11 cellular contexts compared by ENCODE assay signal in the genomic region with DNA sequence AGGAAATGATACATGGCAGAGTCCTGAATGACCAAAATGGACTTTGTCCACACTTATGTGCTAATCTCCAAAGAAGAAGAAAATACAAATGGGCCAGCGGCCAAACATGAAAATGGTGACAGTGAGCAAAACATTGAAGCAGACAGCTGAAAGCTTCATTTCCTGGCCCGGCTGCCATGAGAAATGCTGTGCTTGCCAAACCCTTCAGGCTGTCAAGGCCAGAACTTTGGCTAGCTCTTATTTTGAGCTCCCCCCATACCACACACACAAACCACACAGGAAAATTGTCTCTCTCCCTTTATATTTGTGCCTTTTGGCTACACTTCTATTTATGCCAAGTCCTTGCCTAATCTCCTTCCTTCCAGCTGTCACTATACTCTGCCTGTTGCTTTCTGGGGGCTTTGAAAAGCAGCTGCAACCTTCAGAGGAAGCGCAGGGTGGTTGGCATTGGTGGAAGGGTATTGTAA.
DNase-seq lines count a peak whose midpoint lies in the region; ATAC-seq, FAIRE-seq and TF ChIP-seq lines count a peak whose summit lies in the region.
"Had no signal": no experiment of that assay in that cellular context is flagged by ENCODE, and none has a peak within 500 bp of the region (broad histone marks: within the 10 kb centered on the region; RNA-seq: fewer than 3 reads in every experiment).

No MANE protein-coding gene starts in this region.

- H3K9me3 Mint-ChIP-seq in activated CD4-positive, alpha-beta T cell treated with anti-CD3 and anti-CD28 coated beads, Interleukin-2, amount 10 ng/mL, durations not matched to agents 7 days and 5 days = peaks cover 11% of the 10 kb centered on the region

- H3K27ac Mint-ChIP-seq in activated CD4-positive, alpha-beta T cell treated with anti-CD3 and anti-CD28 coated beads, Interleukin-2, amount 10 ng/mL, durations not matched to agents 7 days and 5 days = peak overlapping the region; percentile 60

- TF ChIP-seq CTCF in endothelial cell of umbilical vein (IDR thresholded peaks at IDR 0.05; ENCODE audit: extremely low read depth in 1 of 2, insufficient read depth in 1 of 2, low read depth in 1 of 2, low read length in 2 of 2) = no peak

- peaks cover 7% of the 10 kb centered on the region for H3K4me1 Mint-ChIP-seq in activated CD4-positive, alpha-beta T cell treated with anti-CD3 and anti-CD28 coated beads, Interleukin-2, amount 10 ng/mL, durations not matched to agents 7 days and 5 days

- CTCF ChIA-PET in activated CD4-positive, alpha-beta T cell treated with anti-CD3 and anti-CD28 coated beads, Interleukin-2, amount 10 ng/mL, durations not matched to agents 7 days and 5 days (lab: Charles Lee) = interaction anchor here (0.9 kb wide), 1 partner anchor 19 kb away, joined by 4 read pairs; no protein-coding TSS in a partner anchor
- CTCF ChIA-PET in endothelial cell of umbilical vein (lab: Charles Lee) = interaction anchor here (0.9 to 1.8 kb wide), 5 partner anchors 15 to 673 kb away, joined by 3 to 5 read pairs (median 4); no protein-coding TSS in a partner anchor

- H3K9me3 ChIP-seq in endothelial cell of umbilical vein (replicated peaks; ENCODE audit: control insufficient read depth, insufficient read depth, low read length) = no peaks in the 10 kb centered on the region
- H3K9me3 ChIP-seq in mucosa of rectum (ENCODE audit: control insufficient read depth in 2 of 2, low read length in 2 of 2) = no peaks in the 10 kb centered on the region
- H3K9me3 ChIP-seq: thoracic aorta had no signal

- dilution Hi-C loops in endothelial cell of umbilical vein (cut with MboI; ENCODE audit: extremely low pct_ligation_motif_present, low sequenced_read_pairs) = no loop called here

- H3K36me3 ChIP-seq in endothelial cell of umbilical vein (ENCODE audit: control insufficient read depth in 2 of 2, extremely low read depth in 1 of 2, insufficient read depth in 2 of 2, low read length in 2 of 2) = no peaks in the 10 kb centered on the region
- H3K36me3 ChIP-seq in mucosa of rectum (ENCODE audit: control insufficient read depth in 2 of 2, insufficient read depth in 2 of 2, low read length in 2 of 2) = no peaks in the 10 kb centered on the region
- H3K36me3 ChIP-seq: thoracic aorta had no signal

- H3K4me2 ChIP-seq in endothelial cell of umbilical vein (ENCODE audit: insufficient read depth, low read length) = no peak overlapping the region

- intact Hi-C loops in endothelial cell of umbilical vein (cut with micrococcal nuclease) = loop anchor here (5.0 to 10.0 kb wide), 2 partner anchors 89 to 651 kb away; a partner anchor contains a TSS

- no TSS peak for BruUV-seq in endothelial cell of umbilical vein (replicated peaks; lab: Mats Ljungman, UMichigan)

- peaks cover 2% of the 10 kb centered on the region for H3K36me3 Mint-ChIP-seq in activated CD4-positive, alpha-beta T cell treated with anti-CD3 and anti-CD28 coated beads, Interleukin-2, amount 10 ng/mL, durations not matched to agents 7 days and 5 days (ENCODE audit: low read depth)

- H3K4me3 Mint-ChIP-seq in activated CD4-positive, alpha-beta T cell treated with anti-CD3 and anti-CD28 coated beads, Interleukin-2, amount 10 ng/mL, durations not matched to agents 7 days and 5 days = no peak overlapping the region

- POLR2A ChIA-PET in activated CD4-positive, alpha-beta T cell treated with anti-CD3 and anti-CD28 coated beads, Interleukin-2, amount 10 ng/mL, durations not matched to agents 7 days and 5 days (lab: Charles Lee) = no interaction called here
- POLR2A ChIA-PET in endothelial cell of umbilical vein (lab: Charles Lee) = no interaction called here

- no peak for FAIRE-seq in endothelial cell of umbilical vein (lab: Jason Lieb, UNC)
- FAIRE-seq: TTC549 had no signal

- H3K27ac ChIP-seq in endothelial cell of umbilical vein (ENCODE audit: insufficient read depth, low read depth, low read length) (no peak overlapping the region), mucosa of rectum (ENCODE audit: low read depth in 2 of 2, low read length in 2 of 2) (peak overlapping the region; percentile 46 to 70)

- no peaks in the 10 kb centered on the region for H3K79me2 ChIP-seq in endothelial cell of umbilical vein (ENCODE audit: control insufficient read depth, insufficient read depth, low read length)

- no peaks in the 10 kb centered on the region for H4K20me1 ChIP-seq in endothelial cell of umbilical vein (replicated peaks; ENCODE audit: control insufficient read depth, extremely low read depth, insufficient read depth, low read length)

- H2AFZ ChIP-seq in endothelial cell of umbilical vein (ENCODE audit: low read depth, low read length) = no peak overlapping the region

- no peaks in the 10 kb centered on the region for H3K9me1 ChIP-seq in endothelial cell of umbilical vein (replicated peaks; ENCODE audit: control insufficient read depth, extremely low read depth, insufficient read depth, low read length)

- TF ChIP-seq POLR2A in endothelial cell of umbilical vein (IDR thresholded peaks at IDR 0.05; ENCODE audit: low read depth, low read length) = no peak

- H3K4me1 ChIP-seq in endothelial cell of umbilical vein (ENCODE audit: control insufficient read depth, extremely low read depth, insufficient read depth, low read length) = peaks cover 35% of the 10 kb centered on the region
- H3K4me1 ChIP-seq in mucosa of rectum (ENCODE audit: control insufficient read depth in 2 of 2, insufficient read depth in 2 of 2, low read length in 2 of 2) = peaks cover 28 to 48% of the 10 kb centered on the region in 2 donors

- H3K9ac ChIP-seq in endothelial cell of umbilical vein (replicated peaks; ENCODE audit: extremely low read depth, insufficient read depth, low read length) (no peak overlapping the region), mucosa of rectum (ENCODE audit: low read depth in 1 of 2, low read length in 2 of 2) (no peak overlapping the region)

- ATAC-seq in GM19351 (IDR thresholded peaks at IDR 0.05; ENCODE audit: unreplicated experiment) = no peak
- ATAC-seq in GM18858 (IDR thresholded peaks at IDR 0.05; ENCODE audit: unreplicated experiment) = no peak

- H3K27me3 Mint-ChIP-seq in activated CD4-positive, alpha-beta T cell treated with anti-CD3 and anti-CD28 coated beads, Interleukin-2, amount 10 ng/mL, durations not matched to agents 7 days and 5 days = no peaks in the 10 kb centered on the region

- no peaks in the 10 kb centered on the region for H3K27me3 ChIP-seq in endothelial cell of umbilical vein (ENCODE audit: control insufficient read depth in 2 of 2, insufficient read depth in 2 of 2, low read length in 2 of 2)
- H3K27me3 ChIP-seq in mucosa of rectum (ENCODE audit: control insufficient read depth in 2 of 2, insufficient read depth in 2 of 2, low read length in 2 of 2) = no peaks in the 10 kb centered on the region

- DNase-seq in activated CD4-positive, alpha-beta T cell treated with anti-CD3 and anti-CD28 coated beads, Interleukin-2, amount 10 ng/mL, durations not matched to agents 7 days and 5 days = no peak
- DNase-seq in activated CD4-positive, alpha-beta T cell treated with anti-CD3 and anti-CD28 coated beads for 48 hours = no peak
- DNase-seq in endothelial cell of umbilical vein (ENCODE audit: low read depth, low spot score) (peak; percentile 48), LoVo (ENCODE audit: low spot score) (no peak)
- no peak for DNase-seq in stimulated activated CD4-positive, alpha-beta T cell treated with anti-CD3 and anti-CD28 coated beads, Interleukin-15, amount 100 ng/mL, for 24 hours
- DNase-seq: AML-193 had no signal

- H3K4me3 ChIP-seq in endothelial cell of umbilical vein (replicated peaks in 1 of 3; ENCODE audit: insufficient read depth in 1 of 3, low read depth in 1 of 3, low read length in 3 of 3) (no peak overlapping the region), mucosa of rectum (ENCODE audit: low read length in 2 of 2) (no peak overlapping the region)
- H3K4me3 ChIP-seq: thoracic aorta had no signal

TF ChIP-seq in endothelial cell of umbilical vein, 7 proteins besides CTCF, POLR2A, EP300 and RAD21:
- TF ChIP-seq FOS (IDR thresholded peaks at IDR 0.05; ENCODE audit: borderline replicate concordance, insufficient read depth, low read length) = no peak
- TF ChIP-seq MYC (IDR thresholded peaks at IDR 0.05; ENCODE audit: low read depth, low read length) = no peak
- no peak for TF ChIP-seq POLR2AphosphoS5 (IDR thresholded peaks at IDR 0.05; ENCODE audit: insufficient read depth, low read depth, low read length)
- TF ChIP-seq, protein P1, sequence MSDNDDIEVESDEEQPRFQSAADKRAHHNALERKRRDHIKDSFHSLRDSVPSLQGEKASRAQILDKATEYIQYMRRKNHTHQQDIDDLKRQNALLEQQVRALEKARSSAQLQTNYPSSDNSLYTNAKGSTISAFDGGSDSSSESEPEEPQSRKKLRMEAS (IDR thresholded peaks at IDR 0.05; ENCODE audit: insufficient read depth, insufficient read length) = no peak
- TF ChIP-seq JUN (IDR thresholded peaks at IDR 0.05; ENCODE audit: borderline replicate concordance, insufficient read depth, insufficient read length, low read depth) = no peak
- no peak for TF ChIP-seq GATA2 (IDR thresholded peaks at IDR 0.05; ENCODE audit: insufficient read depth, insufficient read length, low read depth, low read length)
- TF ChIP-seq EZH2 (IDR thresholded peaks at IDR 0.05; ENCODE audit: borderline replicate concordance, low read depth, low read length, severe bottlenecking) = no peak
